Comparison of ENCODE assay signal across 2 cellular contexts in the genomic region with DNA sequence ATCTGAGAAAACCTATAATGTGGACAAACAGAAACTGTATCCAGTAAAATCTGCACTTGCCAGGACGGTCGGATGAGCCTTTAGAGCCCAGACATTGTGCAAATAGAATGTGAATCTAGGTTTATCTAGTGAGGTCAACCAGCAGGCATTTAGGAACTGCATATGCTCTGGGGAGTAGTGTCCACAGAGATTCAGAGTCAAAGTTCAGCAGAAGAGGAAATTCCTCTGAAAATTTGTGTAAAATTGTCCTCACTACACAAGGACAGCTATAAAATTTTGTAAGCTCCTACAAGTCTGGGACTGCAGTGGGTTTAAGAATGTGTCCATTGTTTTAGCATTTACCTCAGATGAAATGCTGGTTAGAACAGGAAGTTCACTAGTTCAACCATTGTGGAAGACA.
TF ChIP-seq lines count a peak whose summit lies in the region.

No MANE protein-coding gene starts in this region.

TF ChIP-seq in IMR-90, 13 proteins besides CTCF, POLR2A, EP300 and RAD21:
- TF ChIP-seq MAZ (IDR thresholded peaks at IDR 0.05; ENCODE audit: borderline replicate concordance, low read depth, low read length) (no peak), SMC3 (IDR thresholded peaks at IDR 0.05; ENCODE audit: low read depth, low read length) (no peak), BHLHE40 (IDR thresholded peaks at IDR 0.05; ENCODE audit: low read depth, low read length) (no peak), MXI1 (IDR thresholded peaks at IDR 0.05; ENCODE audit: borderline replicate concordance, low read depth, low read length) (no peak), CEBPB (IDR thresholded peaks at IDR 0.05; ENCODE audit: low read depth, low read length) (no peak), CHD1 (IDR thresholded peaks at IDR 0.05; ENCODE audit: low read depth, low read length) (no peak), RFX5 (IDR thresholded peaks at IDR 0.05; ENCODE audit: low read depth, low read length) (no peak), FOS (IDR thresholded peaks at IDR 0.05; ENCODE audit: low read depth, low read length) (no peak), RCOR1 (IDR thresholded peaks at IDR 0.05; ENCODE audit: insufficient replicate concordance, low read length) (no peak), MAFK (IDR thresholded peaks at IDR 0.05; ENCODE audit: low read depth, low read length) (no peak), NFE2L2 (IDR thresholded peaks at IDR 0.05; ENCODE audit: low read depth, low read length) (no peak)
- TF ChIP-seq, protein P1, sequence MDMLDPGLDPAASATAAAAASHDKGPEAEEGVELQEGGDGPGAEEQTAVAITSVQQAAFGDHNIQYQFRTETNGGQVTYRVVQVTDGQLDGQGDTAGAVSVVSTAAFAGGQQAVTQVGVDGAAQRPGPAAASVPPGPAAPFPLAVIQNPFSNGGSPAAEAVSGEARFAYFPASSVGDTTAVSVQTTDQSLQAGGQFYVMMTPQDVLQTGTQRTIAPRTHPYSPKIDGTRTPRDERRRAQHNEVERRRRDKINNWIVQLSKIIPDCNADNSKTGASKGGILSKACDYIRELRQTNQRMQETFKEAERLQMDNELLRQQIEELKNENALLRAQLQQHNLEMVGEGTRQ (IDR thresholded peaks at IDR 0.05; ENCODE audit: low read depth, low read length), result no peak
- TF ChIP-seq, protein P2, sequence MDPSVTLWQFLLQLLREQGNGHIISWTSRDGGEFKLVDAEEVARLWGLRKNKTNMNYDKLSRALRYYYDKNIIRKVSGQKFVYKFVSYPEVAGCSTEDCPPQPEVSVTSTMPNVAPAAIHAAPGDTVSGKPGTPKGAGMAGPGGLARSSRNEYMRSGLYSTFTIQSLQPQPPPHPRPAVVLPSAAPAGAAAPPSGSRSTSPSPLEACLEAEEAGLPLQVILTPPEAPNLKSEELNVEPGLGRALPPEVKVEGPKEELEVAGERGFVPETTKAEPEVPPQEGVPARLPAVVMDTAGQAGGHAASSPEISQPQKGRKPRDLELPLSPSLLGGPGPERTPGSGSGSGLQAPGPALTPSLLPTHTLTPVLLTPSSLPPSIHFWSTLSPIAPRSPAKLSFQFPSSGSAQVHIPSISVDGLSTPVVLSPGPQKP (IDR thresholded peaks at IDR 0.05; ENCODE audit: borderline replicate concordance, low read depth, low read length), result no peak

TF ChIP-seq in K562, 482 proteins besides CTCF, POLR2A, EP300 and RAD21:
- no peak for TF ChIP-seq MCM7 (IDR thresholded peaks at IDR 0.05)
- TF ChIP-seq, protein P3, sequence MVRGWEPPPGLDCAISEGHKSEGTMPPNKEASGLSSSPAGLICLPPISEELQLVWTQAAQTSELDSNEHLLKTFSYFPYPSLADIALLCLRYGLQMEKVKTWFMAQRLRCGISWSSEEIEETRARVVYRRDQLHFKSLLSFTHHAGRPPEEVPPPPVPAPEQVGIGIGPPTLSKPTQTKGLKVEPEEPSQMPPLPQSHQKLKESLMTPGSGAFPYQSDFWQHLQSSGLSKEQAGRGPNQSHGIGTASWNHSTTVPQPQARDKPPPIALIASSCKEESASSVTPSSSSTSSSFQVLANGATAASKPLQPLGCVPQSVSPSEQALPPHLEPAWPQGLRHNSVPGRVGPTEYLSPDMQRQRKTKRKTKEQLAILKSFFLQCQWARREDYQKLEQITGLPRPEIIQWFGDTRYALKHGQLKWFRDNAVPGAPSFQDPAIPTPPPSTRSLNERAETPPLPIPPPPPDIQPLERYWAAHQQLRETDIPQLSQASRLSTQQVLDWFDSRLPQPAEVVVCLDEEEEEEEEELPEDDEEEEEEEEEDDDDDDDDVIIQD (CRISPR knock-in tag; IDR thresholded peaks at IDR 0.05), result no peak
- TF ChIP-seq POLR2B (IDR thresholded peaks at IDR 0.05; ENCODE audit: low read depth, partially characterized antibody), result no peak
- no peak for TF ChIP-seq TEAD2 (tag; IDR thresholded peaks at IDR 0.05)
- TF ChIP-seq FOXK1 (CRISPR knock-in tag; IDR thresholded peaks at IDR 0.05; ENCODE audit: borderline replicate concordance), result no peak
